In the genomic region with DNA sequence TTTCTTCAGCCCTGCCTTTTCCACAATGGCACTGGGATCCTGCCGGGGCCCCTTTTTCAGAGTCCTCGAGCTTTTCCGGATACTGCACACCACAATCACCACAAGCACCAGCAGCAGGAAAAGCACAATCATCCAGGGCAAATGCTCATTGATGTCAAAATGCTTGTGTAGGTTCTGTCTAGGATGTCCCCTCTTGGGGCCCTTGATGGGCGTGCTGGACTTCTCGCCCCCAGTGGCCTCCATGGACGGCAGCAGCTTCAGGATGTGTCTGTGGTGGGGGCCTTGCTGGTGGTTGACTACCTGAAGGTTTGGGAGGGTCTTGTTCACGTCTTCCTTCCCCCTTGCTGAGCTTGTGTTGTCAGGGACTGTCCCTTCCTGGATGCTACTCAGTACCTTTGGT, we compare ENCODE assay signal across 22 cellular contexts.
"Had no signal": no experiment of that assay in that cellular context is flagged by ENCODE, and none has a peak within 500 bp of the region (broad histone marks: within the 10 kb centered on the region; RNA-seq: fewer than 3 reads in every experiment).

No MANE protein-coding gene starts in this region.

- DNase-seq: IMR-90, Karpas-422, KG1, MM.1S, NCI-H1092 treated with DMSO at 0.1 percent for 48 hours, NCI-H1436, NCI-H187, NCI-H2029, NCI-H2081 treated with DMSO at 0.1 percent for 48 hours, NCI-H2171, NCI-H226, NCI-H446, NCI-H510A, NCI-H524 treated with DMSO at 0.1 percent for 48 hours, NCI-H69, NCI-H774, OCI-M1, SHP77 treated with DMSO at 0.1 percent for 48 hours, SJCRH30 had no signal

- H3K27ac ChIP-seq: SJCRH30 had no signal

- H3K27me3 ChIP-seq: SJCRH30 had no signal

- H3K9me3 ChIP-seq: SJCRH30 had no signal

- H3K4me3 ChIP-seq: SJCRH30 had no signal

- ATAC-seq: Panc1, Right ventricle myocardium inferior, SK-N-SH treated with all-trans-retinoic acid at 6 μM for 48 hours had no signal
